16 cellular contexts compared by ENCODE assay signal in genomic region chr2:211447545-211447944, GRCh38.
DNase-seq lines count a peak whose midpoint lies in the region; ATAC-seq and TF ChIP-seq lines count a peak whose summit lies in the region.
"Had no signal": no experiment of that assay in that cellular context is flagged by ENCODE, and none has a peak within 500 bp of the region (broad histone marks: within the 10 kb centered on the region; RNA-seq: fewer than 3 reads in every experiment).

No MANE protein-coding gene starts in this region.

- peak overlapping the region; percentile 34 for H3K4me2 ChIP-seq in DOHH2 (ENCODE audit: low read length)
- H3K4me2 ChIP-seq in OCI-LY3 (ENCODE audit: low read length): peak overlapping the region; percentile 35
- peak overlapping the region; percentile 14 for H3K4me2 ChIP-seq in SU-DHL-6 (ENCODE audit: low read depth, low read length, poor library complexity, severe bottlenecking)

- no peaks in the 10 kb centered on the region for H3K9me2 ChIP-seq in DOHH2 (replicated peaks; ENCODE audit: control insufficient read depth, low read length)
- H3K9me2 ChIP-seq in SU-DHL-6 (replicated peaks; ENCODE audit: insufficient read depth, low read length): no peaks in the 10 kb centered on the region

- no CpG with 5 or more reads among the region's 1 CpG for WGBS in endodermal cell (ENCODE audit: insufficient coverage in 1 of 2, insufficient read length in 1 of 2), 2 experiments
- WGBS in testis, 2 donors: 87 to 90% methylated on average over 1 of the region's 1 CpG

- CTCF ChIA-PET in CD8-positive, alpha-beta T cell (lab: Charles Lee): no interaction called here

- H3K9me3 ChIP-seq in DOHH2 (ENCODE audit: control insufficient read depth, insufficient read depth, low read length) (no peaks in the 10 kb centered on the region), OCI-LY3 (ENCODE audit: insufficient read depth, low read length) (no peaks in the 10 kb centered on the region), SU-DHL-6 (ENCODE audit: insufficient read depth, low read length) (no peaks in the 10 kb centered on the region), endodermal cell (ENCODE audit: control insufficient read depth, low read length) (no peaks in the 10 kb centered on the region), testis (no peaks in the 10 kb centered on the region)
- H3K9me3 ChIP-seq in CD8-positive, alpha-beta T cell (ENCODE audit: low read length): no peaks in the 10 kb centered on the region
- H3K9me3 ChIP-seq: BLaER1 treated with 17β-estradiol and CSF1 and Interleukin-3, amounts not matched to agents 10 nM and 100 nM; HAP-1 had no signal

- H3K9ac ChIP-seq in OCI-LY3 (ENCODE audit: low read length) (no peak overlapping the region), SU-DHL-6 (ENCODE audit: low read length) (no peak overlapping the region), endodermal cell (ENCODE audit: extremely low read depth, low read length, poor library complexity, severe bottlenecking) (no peak overlapping the region)
- H3K9ac ChIP-seq: BLaER1 treated with 17β-estradiol and CSF1 and Interleukin-3, amounts not matched to agents 10 nM and 100 nM; GM23248 had no signal

- POLR2A ChIA-PET in CD8-positive, alpha-beta T cell (lab: Charles Lee): no interaction called here

- no peaks in the 10 kb centered on the region for H3K27me3 ChIP-seq in DOHH2 (ENCODE audit: control insufficient read depth, low read length)
- no peaks in the 10 kb centered on the region for H3K27me3 ChIP-seq in OCI-LY3 (ENCODE audit: low read depth, low read length)
- H3K27me3 ChIP-seq in SU-DHL-6 (ENCODE audit: low read length): no peaks in the 10 kb centered on the region
- H3K27me3 ChIP-seq in endodermal cell (ENCODE audit: control insufficient read depth, insufficient read depth, low read length, poor library complexity, severe bottlenecking): no peaks in the 10 kb centered on the region
- no peaks in the 10 kb centered on the region for H3K27me3 ChIP-seq in testis
- H3K27me3 ChIP-seq in CD8-positive, alpha-beta T cell (ENCODE audit: insufficient read depth, low read length): no peaks in the 10 kb centered on the region
- H3K27me3 ChIP-seq: BLaER1 treated with 17β-estradiol and CSF1 and Interleukin-3, amounts not matched to agents 10 nM and 100 nM had no signal

- intact Hi-C loops in testis (cut with DNase I; ENCODE audit: low total_unique reads): no loop called here
- intact Hi-C loops in CD8-positive, alpha-beta T cell (cut with DNase I, micrococcal nuclease): no loop called here

- H3K27me3 Mint-ChIP-seq in endodermal cell (ENCODE audit: insufficient read depth): no peaks in the 10 kb centered on the region
- H3K27me3 Mint-ChIP-seq in CD8-positive, alpha-beta T cell (ENCODE audit: low read depth): no peaks in the 10 kb centered on the region
- H3K27me3 Mint-ChIP-seq: B cell; CD8-positive, alpha-beta memory T cell had no signal

- H2AFZ ChIP-seq in OCI-LY3 (ENCODE audit: low read depth, low read length) (no peak overlapping the region), SU-DHL-6 (ENCODE audit: low read depth, low read length, severe bottlenecking) (no peak overlapping the region)
- H2AFZ ChIP-seq: GM23248 had no signal

- no peak overlapping the region for H3K27ac Mint-ChIP-seq in endodermal cell
- H3K27ac Mint-ChIP-seq in CD8-positive, alpha-beta T cell: no peak overlapping the region
- H3K27ac Mint-ChIP-seq: B cell; CD8-positive, alpha-beta memory T cell had no signal

- H3K9me3 Mint-ChIP-seq in endodermal cell: no peaks in the 10 kb centered on the region
- H3K9me3 Mint-ChIP-seq in CD8-positive, alpha-beta T cell: no peaks in the 10 kb centered on the region

- H3K36me3 Mint-ChIP-seq in endodermal cell (ENCODE audit: low read depth): peaks cover 4% of the 10 kb centered on the region
- no peaks in the 10 kb centered on the region for H3K36me3 Mint-ChIP-seq in CD8-positive, alpha-beta T cell
- H3K36me3 Mint-ChIP-seq: CD8-positive, alpha-beta memory T cell had no signal

- no peaks in the 10 kb centered on the region for H3K36me3 ChIP-seq in DOHH2 (ENCODE audit: control insufficient read depth, low read length)
- no peaks in the 10 kb centered on the region for H3K36me3 ChIP-seq in OCI-LY3 (replicated peaks; ENCODE audit: low read depth, low read length)
- no peaks in the 10 kb centered on the region for H3K36me3 ChIP-seq in SU-DHL-6 (ENCODE audit: low read length)
- H3K36me3 ChIP-seq in endodermal cell (ENCODE audit: control insufficient read depth, insufficient read depth, low read length): no peaks in the 10 kb centered on the region
- no peaks in the 10 kb centered on the region for H3K36me3 ChIP-seq in testis (ENCODE audit: low read depth, missing control alignments)
- H3K36me3 ChIP-seq in CD8-positive, alpha-beta T cell (ENCODE audit: insufficient read depth, low read length): no peaks in the 10 kb centered on the region
- H3K36me3 ChIP-seq: BLaER1 treated with 17β-estradiol and CSF1 and Interleukin-3, amounts not matched to agents 10 nM and 100 nM; HAP-1 had no signal

- no peak for ATAC-seq in CD8-positive, alpha-beta T cell

- H4K20me1 ChIP-seq in DOHH2 (ENCODE audit: control insufficient read depth, insufficient read depth, low read depth, low read length): no peaks in the 10 kb centered on the region
- no peaks in the 10 kb centered on the region for H4K20me1 ChIP-seq in OCI-LY3 (ENCODE audit: insufficient read depth, low read length)
- no peaks in the 10 kb centered on the region for H4K20me1 ChIP-seq in SU-DHL-6 (ENCODE audit: low read depth, low read length)
- H4K20me1 ChIP-seq: BLaER1 treated with 17β-estradiol and CSF1 and Interleukin-3, amounts not matched to agents 10 nM and 100 nM had no signal

- no peak overlapping the region for H3K4me3 Mint-ChIP-seq in endodermal cell
- H3K4me3 Mint-ChIP-seq in CD8-positive, alpha-beta T cell: no peak overlapping the region
- H3K4me3 Mint-ChIP-seq: B cell; CD8-positive, alpha-beta memory T cell had no signal

- H3K4me1 Mint-ChIP-seq in endodermal cell: no peaks in the 10 kb centered on the region
- no peaks in the 10 kb centered on the region for H3K4me1 Mint-ChIP-seq in CD8-positive, alpha-beta T cell (ENCODE audit: low read depth)
- H3K4me1 Mint-ChIP-seq: B cell; CD8-positive, alpha-beta memory T cell had no signal

- TF ChIP-seq POLR2A in testis (IDR thresholded peaks at IDR 0.05): no peak

- no peaks in the 10 kb centered on the region for H3K79me2 ChIP-seq in DOHH2 (ENCODE audit: control insufficient read depth, low read length)
- no peaks in the 10 kb centered on the region for H3K79me2 ChIP-seq in OCI-LY3 (ENCODE audit: low read length)
- no peaks in the 10 kb centered on the region for H3K79me2 ChIP-seq in SU-DHL-6 (ENCODE audit: insufficient read depth, low read length)

- DNase-seq in Kasumi-1 (lab: John Stamatoyannopoulos, UW): peak; percentile 8 to 31
- DNase-seq in endodermal cell: no peak
- no peak for DNase-seq in testis
- DNase-seq in cerebellum (ENCODE audit: low spot score): no peak
- no peak for DNase-seq in CD8-positive, alpha-beta T cell
- DNase-seq: CD8-positive, alpha-beta memory T cell; DMS 273 treated with DMSO at 0.1 percent for 48 hours; DMS53; DND-41; GM23248 had no signal

- H3K27ac ChIP-seq in DOHH2 (ENCODE audit: low read depth, low read length): no peak overlapping the region
- no peak overlapping the region for H3K27ac ChIP-seq in OCI-LY3 (ENCODE audit: low read length)
- H3K27ac ChIP-seq in SU-DHL-6 (ENCODE audit: low read depth, low read length): no peak overlapping the region
- no peak overlapping the region for H3K27ac ChIP-seq in endodermal cell (ENCODE audit: low read depth, low read length)
- no peak overlapping the region for H3K27ac ChIP-seq in testis
- H3K27ac ChIP-seq in CD8-positive, alpha-beta T cell (ENCODE audit: low read depth, low read length): no peak overlapping the region
- H3K27ac ChIP-seq: BLaER1 treated with 17β-estradiol and CSF1 and Interleukin-3, amounts not matched to agents 10 nM and 100 nM; GM23248 had no signal

- no peaks in the 10 kb centered on the region for H3F3A ChIP-seq in DOHH2 (ENCODE audit: control insufficient read depth, insufficient read depth)
- H3F3A ChIP-seq in SU-DHL-6 (ENCODE audit: insufficient read depth): no peaks in the 10 kb centered on the region

- peaks cover 37% of the 10 kb centered on the region for H3K4me1 ChIP-seq in DOHH2 (ENCODE audit: control insufficient read depth, low read length)
- H3K4me1 ChIP-seq in OCI-LY3 (ENCODE audit: low read length): peaks cover 12% of the 10 kb centered on the region
- H3K4me1 ChIP-seq in endodermal cell (ENCODE audit: control insufficient read depth, insufficient read depth, low read length): no peaks in the 10 kb centered on the region
- H3K4me1 ChIP-seq in testis: no peaks in the 10 kb centered on the region
- no peaks in the 10 kb centered on the region for H3K4me1 ChIP-seq in CD8-positive, alpha-beta T cell (ENCODE audit: insufficient read depth, low read length)
- H3K4me1 ChIP-seq: HAP-1 had no signal

- H3K4me3 ChIP-seq in DOHH2 (ENCODE audit: low read length) (0 out of 2 replicates have a peak overlapping the region, but pooled peaks have one; percentile 5), OCI-LY3 (ENCODE audit: low read length) (no peak overlapping the region), SU-DHL-6 (ENCODE audit: insufficient read depth, low read length, poor library complexity, severe bottlenecking) (no peak overlapping the region), endodermal cell (ENCODE audit: low read length) (no peak overlapping the region), testis (no peak overlapping the region)
- no peak overlapping the region for H3K4me3 ChIP-seq in CD8-positive, alpha-beta T cell (ENCODE audit: low read depth, low read length)
- H3K4me3 ChIP-seq: BLaER1 treated with 17β-estradiol and CSF1 and Interleukin-3, amounts not matched to agents 10 nM and 100 nM; GM23248; HAP-1 had no signal

- TF ChIP-seq CTCF in DOHH2 (IDR thresholded peaks at IDR 0.05; ENCODE audit: low read depth, low read length, poor library complexity, severe bottlenecking) (no peak), OCI-LY3 (IDR thresholded peaks at IDR 0.05; ENCODE audit: low read depth, low read length) (no peak), SU-DHL-6 (IDR thresholded peaks at IDR 0.05; ENCODE audit: insufficient read depth, low read length, poor library complexity, severe bottlenecking) (no peak), endodermal cell (conservative IDR thresholded peaks at IDR 0.05) (no peak), testis (IDR thresholded peaks at IDR 0.05) (no peak)
- TF ChIP-seq CTCF in CD8-positive, alpha-beta T cell (IDR thresholded peaks at IDR 0.05): no peak

Comparison
In these comparisons a context has a peak if more than half of its experiments do, and no peak if none do; other contexts are left out.
1. DNase-seq: peak in Kasumi-1 (2 of 2); none in endodermal cell (single experiment), testis (single experiment), cerebellum (single experiment) and CD8-positive, alpha-beta T cell (0 of 7).
2. Peak in every context shown above with its lines, with median percentiles within 50 percentile points of each other: H3K4me2 ChIP-seq.